Comparison of ENCODE assay signal across 1 cellular context in the genomic region with DNA sequence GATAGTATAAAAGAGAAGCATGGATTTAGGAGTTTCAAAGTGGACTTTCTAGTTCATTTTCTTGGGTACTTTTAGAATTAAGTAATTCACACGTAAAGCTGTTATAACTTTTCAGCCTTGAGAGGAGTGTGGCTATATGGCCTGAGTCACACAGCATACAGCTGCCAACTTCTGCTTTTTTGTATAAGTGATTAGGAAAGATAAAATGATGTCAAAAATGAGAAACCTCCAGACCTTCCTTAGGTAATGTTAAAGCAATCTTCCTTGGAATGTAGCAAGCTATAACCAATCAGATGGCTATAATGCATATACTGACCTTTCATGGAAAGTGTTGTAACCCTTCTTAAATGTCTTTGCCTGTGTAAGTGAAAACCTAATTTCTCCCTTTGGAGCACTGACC.
TF ChIP-seq lines count a peak whose summit lies in the region.

No MANE protein-coding gene starts in this region.

TF ChIP-seq in HCT116, 20 proteins besides CTCF, POLR2A, EP300 and RAD21:
- TF ChIP-seq JUND (IDR thresholded peaks at IDR 0.05), result no peak
- TF ChIP-seq TCF7L2 (IDR thresholded peaks at IDR 0.05; ENCODE audit: borderline replicate concordance, extremely low read depth, insufficient read depth, insufficient read length), result no peak
- TF ChIP-seq ZNF274 (IDR thresholded peaks at IDR 0.05; ENCODE audit: low read depth, low read length), result no peak
- TF ChIP-seq, protein P1, sequence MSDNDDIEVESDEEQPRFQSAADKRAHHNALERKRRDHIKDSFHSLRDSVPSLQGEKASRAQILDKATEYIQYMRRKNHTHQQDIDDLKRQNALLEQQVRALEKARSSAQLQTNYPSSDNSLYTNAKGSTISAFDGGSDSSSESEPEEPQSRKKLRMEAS (IDR thresholded peaks at IDR 0.05), result no peak
- TF ChIP-seq, protein P2, sequence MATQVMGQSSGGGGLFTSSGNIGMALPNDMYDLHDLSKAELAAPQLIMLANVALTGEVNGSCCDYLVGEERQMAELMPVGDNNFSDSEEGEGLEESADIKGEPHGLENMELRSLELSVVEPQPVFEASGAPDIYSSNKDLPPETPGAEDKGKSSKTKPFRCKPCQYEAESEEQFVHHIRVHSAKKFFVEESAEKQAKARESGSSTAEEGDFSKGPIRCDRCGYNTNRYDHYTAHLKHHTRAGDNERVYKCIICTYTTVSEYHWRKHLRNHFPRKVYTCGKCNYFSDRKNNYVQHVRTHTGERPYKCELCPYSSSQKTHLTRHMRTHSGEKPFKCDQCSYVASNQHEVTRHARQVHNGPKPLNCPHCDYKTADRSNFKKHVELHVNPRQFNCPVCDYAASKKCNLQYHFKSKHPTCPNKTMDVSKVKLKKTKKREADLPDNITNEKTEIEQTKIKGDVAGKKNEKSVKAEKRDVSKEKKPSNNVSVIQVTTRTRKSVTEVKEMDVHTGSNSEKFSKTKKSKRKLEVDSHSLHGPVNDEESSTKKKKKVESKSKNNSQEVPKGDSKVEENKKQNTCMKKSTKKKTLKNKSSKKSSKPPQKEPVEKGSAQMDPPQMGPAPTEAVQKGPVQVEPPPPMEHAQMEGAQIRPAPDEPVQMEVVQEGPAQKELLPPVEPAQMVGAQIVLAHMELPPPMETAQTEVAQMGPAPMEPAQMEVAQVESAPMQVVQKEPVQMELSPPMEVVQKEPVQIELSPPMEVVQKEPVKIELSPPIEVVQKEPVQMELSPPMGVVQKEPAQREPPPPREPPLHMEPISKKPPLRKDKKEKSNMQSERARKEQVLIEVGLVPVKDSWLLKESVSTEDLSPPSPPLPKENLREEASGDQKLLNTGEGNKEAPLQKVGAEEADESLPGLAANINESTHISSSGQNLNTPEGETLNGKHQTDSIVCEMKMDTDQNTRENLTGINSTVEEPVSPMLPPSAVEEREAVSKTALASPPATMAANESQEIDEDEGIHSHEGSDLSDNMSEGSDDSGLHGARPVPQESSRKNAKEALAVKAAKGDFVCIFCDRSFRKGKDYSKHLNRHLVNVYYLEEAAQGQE (IDR thresholded peaks at IDR 0.05; ENCODE audit: low read depth), result no peak
- no peak for TF ChIP-seq SIN3A (IDR thresholded peaks at IDR 0.05; ENCODE audit: low read depth)
- no peak for TF ChIP-seq CEBPB (IDR thresholded peaks at IDR 0.05; ENCODE audit: low read depth)
- TF ChIP-seq EZH2phosphoT487 (IDR thresholded peaks at IDR 0.05; ENCODE audit: borderline replicate concordance), result no peak
- no peak for TF ChIP-seq SRF (IDR thresholded peaks at IDR 0.05; ENCODE audit: low read depth)
- TF ChIP-seq CBX3 (IDR thresholded peaks at IDR 0.05; ENCODE audit: low read depth), result no peak
- no peak for TF ChIP-seq EGR1 (IDR thresholded peaks at IDR 0.05; ENCODE audit: low read depth)
TF ChIP-seq in HCT116: peak in this region for 0.
